8 cellular contexts compared by ENCODE assay signal in the genomic region with DNA sequence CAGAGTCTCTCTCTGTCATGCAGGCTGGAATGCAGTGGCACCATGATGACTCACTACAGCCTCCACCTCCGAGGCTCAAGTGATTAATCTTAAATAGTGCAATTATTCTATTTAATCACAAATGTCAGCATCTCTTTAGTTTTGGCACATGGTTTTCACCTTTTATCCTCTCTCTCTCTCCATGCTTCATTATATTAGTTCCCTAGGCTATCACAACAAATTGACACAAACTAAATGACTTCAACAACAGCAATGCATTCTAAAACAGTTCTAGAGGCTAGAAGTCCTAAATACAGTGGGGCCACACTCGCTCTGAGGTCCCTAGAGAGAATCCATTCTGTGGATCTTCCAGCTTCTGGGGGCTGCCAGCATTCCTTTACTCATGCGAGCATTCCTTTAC.
DNase-seq lines count a peak whose midpoint lies in the region; TF ChIP-seq lines count a peak whose summit lies in the region.
"Not testable (repeated sequence)": the region's sequence is repeated elsewhere in the genome, so short reads cannot be mapped to it uniquely, and the experiment has no call there.

No MANE protein-coding gene starts in this region.

- H3K23ac ChIP-seq in mesendoderm (ENCODE audit: low read length), result not testable (repeated sequence)

- H3K27me3 ChIP-seq in GM23248 (replicated peaks; ENCODE audit: insufficient read depth); mammary epithelial cell (ENCODE audit: insufficient read depth, low read length); mesendoderm (ENCODE audit: insufficient read depth, low read length, poor library complexity); smooth muscle cell (ENCODE audit: low read depth): not testable (repeated sequence)

- H4K20me1 ChIP-seq in GM23248 (ENCODE audit: insufficient read depth); mammary epithelial cell (ENCODE audit: insufficient read depth, low read length); smooth muscle cell (ENCODE audit: low read depth): not testable (repeated sequence)

- dilution Hi-C loops in mammary epithelial cell (cut with HindIII; ENCODE audit: low sequenced_read_pairs), result not testable (repeated sequence)

- not testable (repeated sequence) for H2BK5ac ChIP-seq in mesendoderm (ENCODE audit: low read length)

- H3K9me2 ChIP-seq in GM23248 (ENCODE audit: insufficient read depth), result not testable (repeated sequence)

- H3K18ac ChIP-seq in mesendoderm (ENCODE audit: low read length), result not testable (repeated sequence)

- not testable (repeated sequence) for H2BK120ac ChIP-seq in mesendoderm (ENCODE audit: low read depth, low read length)

- H3K4me2 ChIP-seq in GM23248 (ENCODE audit: unreplicated experiment); mammary epithelial cell (ENCODE audit: insufficient read depth, low read depth, low read length); mesendoderm (ENCODE audit: low read length); smooth muscle cell: not testable (repeated sequence)

- not testable (repeated sequence) for TF ChIP-seq CTCF in mammary epithelial cell (conservative IDR thresholded peaks at IDR 0.05 in 1 of 2, IDR thresholded peaks at IDR 0.05 in 1 of 2; ENCODE audit: extremely low read depth in 1 of 2, insufficient read depth in 1 of 2, low read depth in 1 of 2, low read length in 2 of 2); fibroblast of the aortic adventitia (IDR thresholded peaks at IDR 0.05; ENCODE audit: insufficient read depth, low read length); smooth muscle cell (IDR thresholded peaks at IDR 0.05; ENCODE audit: borderline replicate concordance, insufficient read depth, poor library complexity, severe bottlenecking)

- not testable (repeated sequence) for H3K36me3 ChIP-seq in GM23248 (ENCODE audit: low read depth); mammary epithelial cell (ENCODE audit: insufficient read depth, low read length); mesendoderm (ENCODE audit: control insufficient read depth, insufficient read depth, low read length); smooth muscle cell (ENCODE audit: low read depth)

- intact Hi-C loops in mammary epithelial cell (cut with micrococcal nuclease), result not testable (repeated sequence)

- H4K5ac ChIP-seq in mesendoderm (ENCODE audit: low read length), result not testable (repeated sequence)

- H3K9ac ChIP-seq in GM23248; mammary epithelial cell (ENCODE audit: insufficient read depth, low read length); mesendoderm (ENCODE audit: low read length); smooth muscle cell (ENCODE audit: low read depth): not testable (repeated sequence)

- peak; percentile 56 for DNase-seq in Caki2 (ENCODE audit: low read depth)
- peak; percentile 8 for DNase-seq in GM23248
- peak; percentile 4 for DNase-seq in HS-27A (ENCODE audit: low read depth)
- peak; percentile 5 for DNase-seq in RPMI7951 (ENCODE audit: low read depth)
- DNase-seq in mammary epithelial cell, result peak; percentile 38
- DNase-seq in fibroblast of the aortic adventitia (ENCODE audit: low read depth), result peak; percentile 5
- DNase-seq in mesendoderm, result peak; percentile 0
- not testable (repeated sequence) for DNase-seq in smooth muscle cell (lab: John Stamatoyannopoulos, UW; ENCODE audit: unreplicated experiment)

- WGBS in GM23248 (ENCODE audit: low coverage in 1 of 2, low lambda C conversion rate in 2 of 2, missing lambda C conversion rate in 2 of 2), 2 experiments, result 12 to 16% methylated on average over 2 of the region's 3 CpGs
- WGBS in mammary epithelial cell (ENCODE audit: low coverage, missing lambda C conversion rate), result 50% methylated on average over 2 of the region's 3 CpGs
- WGBS in mesendoderm (ENCODE audit: extremely low coverage, insufficient coverage, low lambda C conversion rate), result no CpG with 5 or more reads among the region's 3 CpGs
- WGBS in smooth muscle cell (ENCODE audit: low lambda C conversion rate), result 18% methylated on average over 2 of the region's 3 CpGs

- H2BK15ac ChIP-seq in mesendoderm (replicated peaks; ENCODE audit: low read depth), result not testable (repeated sequence)

- H3K4me1 ChIP-seq in GM23248 (ENCODE audit: insufficient read depth); mammary epithelial cell (ENCODE audit: insufficient read depth, low read length); mesendoderm (ENCODE audit: control insufficient read depth, low read depth, low read length); smooth muscle cell (ENCODE audit: low read depth): not testable (repeated sequence)

- not testable (repeated sequence) for H3K79me1 ChIP-seq in mesendoderm (ENCODE audit: low read length)

- H3K27ac ChIP-seq in GM23248; mammary epithelial cell (ENCODE audit: insufficient read depth, low read depth, low read length); mesendoderm (ENCODE audit: low read depth, low read length): not testable (repeated sequence)
- H3K27ac ChIP-seq in smooth muscle cell (ENCODE audit: low read depth), result peak overlapping the region; percentile 59

- not testable (repeated sequence) for H3F3A ChIP-seq in GM23248 (ENCODE audit: insufficient read depth); smooth muscle cell (ENCODE audit: low read depth)

- BruUV-seq in mammary epithelial cell (replicated peaks; lab: Mats Ljungman, UMichigan), result not testable (repeated sequence)

- in situ Hi-C loops in Caki2 (cut with HindIII; ENCODE audit: low pct_unique_long_range_greater_than_20kb, low sequenced_read_pairs); GM23248 (cut with MboI); mammary epithelial cell (cut with MboI; ENCODE audit: low sequenced_read_pairs in 2 of 2): not testable (repeated sequence)

- H2AK5ac ChIP-seq in mesendoderm (ENCODE audit: low read length), result not testable (repeated sequence)

- not testable (repeated sequence) for H3K9me3 ChIP-seq in GM23248 (ENCODE audit: low read depth); mammary epithelial cell (replicated peaks; ENCODE audit: insufficient read depth, low read length); smooth muscle cell (replicated peaks; ENCODE audit: low read depth)

- H3K4me3 ChIP-seq in GM23248; mammary epithelial cell (replicated peaks in 1 of 3; ENCODE audit: insufficient read depth in 1 of 3, low read depth in 2 of 3, low read length in 3 of 3); fibroblast of the aortic adventitia (ENCODE audit: low read depth, low read length); mesendoderm (ENCODE audit: low read length); smooth muscle cell: not testable (repeated sequence)

- H3K4ac ChIP-seq in mesendoderm (ENCODE audit: low read depth, low read length), result not testable (repeated sequence)

- not testable (repeated sequence) for H3K56ac ChIP-seq in mesendoderm (ENCODE audit: low read length)

- not testable (repeated sequence) for H4K8ac ChIP-seq in mesendoderm (ENCODE audit: low read depth, low read length)

- CTCF ChIA-PET in mammary epithelial cell (lab: Charles Lee; ENCODE audit: low non-redundant PET), result not testable (repeated sequence)

- H2AFZ ChIP-seq in GM23248; mammary epithelial cell (ENCODE audit: low read depth, low read length); smooth muscle cell (ENCODE audit: low read depth): not testable (repeated sequence)

- H3K79me2 ChIP-seq in GM23248 (ENCODE audit: insufficient read depth); mammary epithelial cell (ENCODE audit: insufficient read depth, low read length); mesendoderm (ENCODE audit: control insufficient read depth, insufficient read depth, low read length); smooth muscle cell (ENCODE audit: low read depth): not testable (repeated sequence)
